In the genomic region with DNA sequence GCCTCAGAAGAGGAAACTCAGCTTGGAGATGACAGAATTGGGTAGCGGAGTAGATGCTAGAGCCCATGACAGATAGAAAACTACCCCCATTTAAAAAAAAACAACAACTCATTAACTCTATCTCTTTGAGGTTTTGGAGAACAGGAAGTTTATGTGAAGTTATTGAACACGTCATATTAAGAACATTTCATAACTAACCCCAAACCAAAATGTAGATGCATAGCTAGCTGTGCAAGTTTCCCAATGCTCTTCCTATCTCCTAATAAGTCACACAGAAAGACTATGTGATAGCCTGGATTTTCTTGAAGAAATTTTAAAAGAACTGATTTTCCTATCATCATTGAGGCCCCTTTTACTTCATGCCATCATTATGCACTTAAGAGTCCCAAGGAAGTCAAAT, we compare ENCODE assay signal across 25 cellular contexts.
"Had no signal": no experiment of that assay in that cellular context is flagged by ENCODE, and none has a peak within 500 bp of the region (broad histone marks: within the 10 kb centered on the region; RNA-seq: fewer than 3 reads in every experiment).

No MANE protein-coding gene starts in this region.

- H3K4me1 Mint-ChIP-seq: stimulated activated memory B cell treated with anti-CD40 and anti-IgM and Interleukin-4, amounts not matched to agents 10 μg/mL and 1 μg/mL and 100 μg/mL, for 72 hours had no signal

- H3K4me1 ChIP-seq: colonic mucosa, upper lobe of right lung had no signal

- DNase-seq: activated CD4-positive, alpha-beta T cell treated with anti-CD3 and anti-CD28 coated beads for 4 hours; activated CD8-positive, alpha-beta memory T cell treated with anti-CD3 and anti-CD28 coated beads, Interleukin-2, amount 50 U/mL, for 4 hours; activated gamma-delta T cell treated with Interleukin-2 at 50 U/mL for 16 hours; aorta; brain microvascular endothelial cell; central memory CD4-positive, alpha-beta T cell; colonic mucosa; endodermal cell; foreskin melanocyte; glutamatergic neuron; hypothalamus; islet precursor cell; left colon; midbrain; occipital lobe; retina; spleen; stimulated activated CD4-positive, alpha-beta T cell treated with anti-CD3 and anti-CD28 coated beads, Interleukin-4, amount 100 ng/mL, for 4 hours; T-helper 2 cell; upper lobe of right lung; WERI-Rb-1 had no signal

- H3K27me3 Mint-ChIP-seq: stimulated activated memory B cell treated with anti-CD40 and anti-IgM and Interleukin-4, amounts not matched to agents 10 μg/mL and 1 μg/mL and 100 μg/mL, for 72 hours had no signal

- H3K9me3 Mint-ChIP-seq: activated T-helper 1 cell treated with anti-CD3 and anti-CD28 coated beads, Interleukin-12 subunit alpha, Interleukin-12 subunit beta, Interleukin-2, Interleukin-4 antibody, amounts not matched to agents 30 ng/mL and 10 ng/mL and 1 ng/mL, durations not matched to agents 14 hours and 24 hours and 36 hours; endodermal cell; stimulated activated memory B cell treated with anti-CD40 and anti-IgM and Interleukin-4, amounts not matched to agents 10 μg/mL and 1 μg/mL and 100 μg/mL, for 72 hours had no signal

- H3K36me3 ChIP-seq: brain microvascular endothelial cell, colonic mucosa, WERI-Rb-1 had no signal

- H3K27ac Mint-ChIP-seq: activated T-helper 1 cell treated with anti-CD3 and anti-CD28 coated beads, Interleukin-12 subunit alpha, Interleukin-12 subunit beta, Interleukin-2, Interleukin-4 antibody, amounts not matched to agents 30 ng/mL and 10 ng/mL and 1 ng/mL, durations not matched to agents 14 hours and 24 hours and 36 hours; endodermal cell; stimulated activated memory B cell treated with anti-CD40 and anti-IgM and Interleukin-4, amounts not matched to agents 10 μg/mL and 1 μg/mL and 100 μg/mL, for 72 hours had no signal

- ATAC-seq: left colon; stimulated activated memory B cell treated with anti-CD40 and anti-IgM and Interleukin-4, amounts not matched to agents 10 μg/mL and 1 μg/mL and 100 μg/mL, for 72 hours; upper lobe of right lung had no signal

- H3K4me3 Mint-ChIP-seq: activated T-helper 1 cell treated with anti-CD3 and anti-CD28 coated beads, Interleukin-12 subunit alpha, Interleukin-12 subunit beta, Interleukin-2, Interleukin-4 antibody, amounts not matched to agents 30 ng/mL and 10 ng/mL and 1 ng/mL, durations not matched to agents 14 hours and 24 hours and 36 hours; endodermal cell; stimulated activated memory B cell treated with anti-CD40 and anti-IgM and Interleukin-4, amounts not matched to agents 10 μg/mL and 1 μg/mL and 100 μg/mL, for 72 hours had no signal

- H3K4me3 ChIP-seq: colonic mucosa, lung, spleen, upper lobe of right lung had no signal

- H3K27ac ChIP-seq: brain microvascular endothelial cell, colonic mucosa, epithelial cell of prostate, spleen, upper lobe of right lung, WERI-Rb-1 had no signal

- H3K27me3 ChIP-seq: colonic mucosa, spleen, upper lobe of right lung had no signal

- H3K9me3 ChIP-seq: colonic mucosa, spleen, upper lobe of right lung had no signal
